Comparison of ENCODE assay signal across 8 cellular contexts in the genomic region with DNA sequence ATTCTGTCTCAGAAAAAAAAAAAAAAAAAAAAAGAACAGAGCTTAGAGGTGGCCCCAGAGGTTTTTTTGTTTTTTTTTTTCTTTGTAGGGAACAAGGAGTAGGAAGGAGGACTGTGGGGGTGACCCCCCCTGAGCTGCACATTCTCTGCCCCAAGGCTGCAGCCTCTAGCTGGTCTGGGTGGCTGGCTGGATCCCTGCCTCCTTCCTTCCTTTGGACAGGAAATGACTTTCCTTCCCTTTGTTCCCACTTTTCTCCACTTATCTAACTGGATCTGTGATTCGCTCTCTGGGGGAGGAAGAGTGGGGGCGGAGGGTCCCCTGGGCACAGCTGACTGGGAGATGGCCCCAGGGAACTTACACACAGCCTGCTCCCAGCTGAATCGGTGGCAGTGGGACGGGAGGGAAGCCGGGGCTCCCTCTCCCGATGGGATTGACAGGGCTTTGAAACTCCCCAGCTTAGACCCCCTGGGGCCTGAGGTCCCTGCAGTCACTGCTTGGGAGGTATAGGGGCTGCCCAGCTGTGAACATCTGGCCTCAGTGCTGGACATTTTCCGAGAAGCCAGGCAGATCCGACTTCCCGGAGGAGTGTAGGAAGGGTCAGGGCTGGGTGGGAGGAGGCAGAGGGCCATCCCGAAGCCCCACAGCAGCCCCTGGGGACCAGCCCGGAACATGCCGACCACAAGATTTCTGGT. TPM values are rescaled to one million over a fixed set of nuclear protein-coding genes. Genes with fewer than 3 reads are reported as not detected.
DNase-seq lines count a peak whose midpoint lies in the region; ATAC-seq and TF ChIP-seq lines count a peak whose summit lies in the region.

No MANE protein-coding gene starts in this region.

- peaks cover 0 to 9% of the 10 kb centered on the region in 2 donors for H3K36me3 ChIP-seq in adrenal gland (replicated peaks in 1 of 2)

- TF ChIP-seq CTCF in adrenal gland (IDR thresholded peaks at IDR 0.05): no peak
- TF ChIP-seq CTCF in retinal pigment epithelial cell (conservative IDR thresholded peaks at IDR 0.05; ENCODE audit: low read depth, low read length): no peak

- peaks cover 6 to 35% of the 10 kb centered on the region in 2 donors for H3K4me1 ChIP-seq in adrenal gland (replicated peaks in 1 of 2)

- peak; percentile 34 for ATAC-seq in left ventricle myocardium superior

- peak overlapping the region in 2 of 5 donors; percentile 82 to 93 for H3K27ac ChIP-seq in adrenal gland

- no peak for TF ChIP-seq POLR2A in adrenal gland (IDR thresholded peaks at IDR 0.05)

- peak; percentile 88 for DNase-seq in ELR (ENCODE audit: low read depth)
- peak in 6 of 7 donors; percentile 36 to 71 (median 51) for DNase-seq in adrenal gland
- DNase-seq in left ventricle myocardium superior: peak; percentile 72
- no peak for DNase-seq in retinal pigment epithelial cell (ENCODE audit: low read depth)
- DNase-seq in COR-L47 (lab: John Stamatoyannopoulos, UW): no peak
- DNase-seq in UCSD-AML1 (lab: John Stamatoyannopoulos, UW; ENCODE audit: unreplicated experiment): no peak
- DNase-seq in DMS 273 treated with DMSO at 0.1 percent for 48 hours (lab: John Stamatoyannopoulos, UW): no peak
- DNase-seq in NCI-H82 treated with DMSO at 0.1 percent for 48 hours (lab: John Stamatoyannopoulos, UW; ENCODE audit: unreplicated experiment): no peak

- H3K9me3 ChIP-seq in adrenal gland (replicated peaks in 1 of 3): no peaks in the 10 kb centered on the region

- H3K4me3 ChIP-seq in adrenal gland: peak overlapping the region in 1 of 4 donors; percentile 75
- peak overlapping the region; percentile 29 for H3K4me3 ChIP-seq in retinal pigment epithelial cell (ENCODE audit: low read length)

- WGBS in adrenal gland, 4 donors: 54 to 79% (median 55%) methylated on average over 6 to 12 of the region's 12 CpGs

- peaks cover 7% of the 10 kb centered on the region for H3K27me3 ChIP-seq in adrenal gland

- intact Hi-C loops in adrenal gland (cut with DNase I) (no loop called here), left ventricle myocardium superior (cut with micrococcal nuclease) (no loop called here)

RNA-seq across cellular contexts. Expression of gene FBLIM1, which starts 2.1 kb away (rescaled TPM):
- 100 to 1,000 TPM in 1 of 8 donors, 10 to 100 TPM in 7; 29.0 to 103 (median 51.1) TPM for total RNA-seq in adrenal gland
- 10 to 100 TPM; 16.0 to 50.1 (median 40.5) TPM for polyA plus RNA-seq in adrenal gland
- total RNA-seq in left ventricle myocardium superior: 100 TPM

RNA-seq across cellular contexts. Expression of gene TMEM82, which starts 18.4 kb away (rescaled TPM):
- total RNA-seq in adrenal gland: under 1 TPM in 1 of 8 donors, not detected in 7; 0.14 TPM
- not detected for polyA plus RNA-seq in adrenal gland
- not detected for total RNA-seq in left ventricle myocardium superior

RNA-seq across cellular contexts. Expression of gene SLC25A34, which starts 24.6 kb away (rescaled TPM):
- total RNA-seq in adrenal gland (10 to 100 TPM in 2 of 8 donors, 1 to 10 TPM in 6; 2.2 to 12.3 (median 5.8) TPM), left ventricle myocardium superior (52.8 TPM)
- polyA plus RNA-seq in adrenal gland: 10 to 100 TPM in 1 of 3 donors, 1 to 10 TPM in 2; 4.7 to 11.1 (median 6.0) TPM

RNA-seq across cellular contexts. Expression of gene UQCRHL, which starts 46.8 kb away (rescaled TPM):
- total RNA-seq in adrenal gland: 1 to 10 TPM in 1 of 8 donors, under 1 TPM in 7; 0.24 to 1.0 (median 0.71) TPM
- polyA plus RNA-seq in adrenal gland: 1 to 10 TPM; 1.2 to 4.5 (median 2.3) TPM
- total RNA-seq in left ventricle myocardium superior: 6.0 TPM

Comparison
In these comparisons a context has a peak if more than half of its experiments do, and no peak if none do; other contexts are left out.
1. DNase-seq: peak in ELR (single experiment), adrenal gland (6 of 7) and left ventricle myocardium superior (single experiment); none in retinal pigment epithelial cell (single experiment), COR-L47 (single experiment), UCSD-AML1 (single experiment), DMS 273 treated with DMSO at 0.1 percent for 48 hours (single experiment) and NCI-H82 treated with DMSO at 0.1 percent for 48 hours (single experiment).